In the genomic region with DNA sequence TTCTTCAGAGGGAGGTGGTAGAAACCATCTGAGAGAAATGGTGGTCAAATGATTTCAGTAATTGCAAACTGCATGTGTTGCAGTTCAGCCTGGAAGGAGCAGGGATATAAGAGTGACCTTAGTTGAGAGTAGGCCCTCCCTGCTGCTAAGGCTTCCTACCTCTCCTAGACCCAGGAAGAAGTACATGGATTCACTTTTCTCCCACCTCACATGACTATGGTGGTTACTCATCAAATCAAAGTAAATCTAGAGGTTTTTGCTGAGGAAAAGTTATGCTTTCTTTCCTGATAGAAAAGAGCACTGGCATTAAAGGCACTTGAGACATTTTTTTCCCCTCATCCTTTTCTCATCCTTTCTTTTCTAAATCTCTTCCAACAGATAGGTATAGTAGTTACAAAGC, we compare ENCODE assay signal across 16 cellular contexts.
"Had no signal": no experiment of that assay in that cellular context is flagged by ENCODE, and none has a peak within 500 bp of the region (broad histone marks: within the 10 kb centered on the region; RNA-seq: fewer than 3 reads in every experiment).

No MANE protein-coding gene starts in this region.

- H3K36me3 Mint-ChIP-seq: natural killer cell treated with Interleukin-12 subunit alpha and Interleukin-12 subunit beta and Interleukin-15 and Interleukin-18, amount 100 ng/mL, for 72 hours; type B pancreatic cell had no signal

- H3K4me1 ChIP-seq: psoas muscle had no signal

- H3K27ac ChIP-seq: cardiac muscle cell, psoas muscle, sigmoid colon, suprapubic skin had no signal

- H3K9me3 Mint-ChIP-seq: natural killer cell treated with Interleukin-12 subunit alpha and Interleukin-12 subunit beta and Interleukin-15 and Interleukin-18, amount 100 ng/mL, for 72 hours; type B pancreatic cell had no signal

- H3K27ac Mint-ChIP-seq: activated naive CD8-positive, alpha-beta T cell; natural killer cell treated with Interleukin-12 subunit alpha and Interleukin-12 subunit beta and Interleukin-15 and Interleukin-18, amount 100 ng/mL, for 72 hours; type B pancreatic cell had no signal

- H3K27me3 Mint-ChIP-seq: activated naive CD8-positive, alpha-beta T cell; type B pancreatic cell had no signal

- ATAC-seq: mucosa of descending colon; natural killer cell treated with Interleukin-12 subunit alpha and Interleukin-12 subunit beta and Interleukin-15 and Interleukin-18, amount 100 ng/mL, for 72 hours; psoas muscle; stimulated activated naive CD8-positive, alpha-beta T cell treated with anti-CD3 and anti-CD28 coated beads, Interleukin-15, Interleukin-2, amounts not matched to agents 100 U/mL and 50 U/mL, for 24 hours had no signal

- H3K4me3 ChIP-seq: cardiac muscle cell, lung, mucosa of descending colon, psoas muscle, sigmoid colon, suprapubic skin had no signal

- FAIRE-seq: colon had no signal

- H3K27me3 ChIP-seq: cardiac muscle cell, sigmoid colon, suprapubic skin had no signal

- H3K9me3 ChIP-seq: mucosa of descending colon, psoas muscle, sigmoid colon, suprapubic skin had no signal

- H3K4me3 Mint-ChIP-seq: activated naive CD8-positive, alpha-beta T cell; natural killer cell treated with Interleukin-12 subunit alpha and Interleukin-12 subunit beta and Interleukin-15 and Interleukin-18, amount 100 ng/mL, for 72 hours; type B pancreatic cell had no signal

- H3K36me3 ChIP-seq: cardiac muscle cell, sigmoid colon had no signal

- DNase-seq: activated effector memory CD4-positive, alpha-beta T cell treated with anti-CD3 and anti-CD28 coated beads, Interleukin-2, amount 50 U/mL, for 16 hours; activated T-cell treated with anti-CD3 and anti-CD28 coated beads, Interleukin-2, amount 50 U/mL, for 1 hour; anterior cingulate cortex; mucosa of descending colon; nucleus accumbens; psoas muscle; sigmoid colon; stimulated activated CD4-positive, alpha-beta T cell treated with anti-CD3 and anti-CD28 coated beads, Interleukin-2, amount 100 ng/mL, for 48 hours; stimulated activated naive CD8-positive, alpha-beta T cell treated with anti-CD3 and anti-CD28 coated beads, Interleukin-15, Interleukin-2, amounts not matched to agents 100 U/mL and 50 U/mL, for 24 hours had no signal
